Comparison of ENCODE assay signal across 11 cellular contexts in the genomic region with DNA sequence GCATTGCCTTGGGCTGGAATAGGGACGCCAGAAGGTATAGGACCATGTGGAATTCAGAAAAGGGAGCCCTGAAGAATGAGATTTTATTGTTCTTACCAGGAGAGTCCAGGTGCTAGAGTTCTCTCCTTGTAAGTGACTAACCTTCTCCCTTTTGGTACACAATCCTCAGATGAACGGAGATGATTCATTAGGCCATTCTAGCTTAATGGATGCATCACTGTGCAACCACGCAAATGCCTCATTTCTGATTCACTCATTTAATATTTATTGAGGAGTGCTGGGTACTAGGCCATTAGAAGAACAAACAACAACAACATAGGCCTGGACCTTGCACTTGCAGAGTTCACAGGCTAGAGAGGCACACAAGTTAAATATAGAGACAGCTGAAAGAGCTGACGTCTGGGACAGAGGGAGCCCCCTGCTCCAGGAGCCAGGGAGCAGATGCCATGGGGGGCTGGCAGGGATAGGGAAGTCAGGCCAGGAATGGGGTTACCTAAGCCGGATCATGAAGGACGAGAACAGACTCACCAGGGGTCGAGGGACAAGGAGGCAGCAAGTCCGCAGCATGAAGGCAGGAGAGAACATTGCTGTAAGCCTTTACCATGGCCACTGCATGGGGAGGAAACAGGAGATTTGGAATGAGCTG.
DNase-seq lines count a peak whose midpoint lies in the region; ATAC-seq and TF ChIP-seq lines count a peak whose summit lies in the region.
"Had no signal": no experiment of that assay in that cellular context is flagged by ENCODE, and none has a peak within 500 bp of the region (broad histone marks: within the 10 kb centered on the region; RNA-seq: fewer than 3 reads in every experiment).

No MANE protein-coding gene starts in this region.

- H2BK15ac ChIP-seq in IMR-90 (ENCODE audit: low read depth, low read length): peak overlapping the region; percentile 62; the same call in 2 of the 3 replicates

- no peaks in the 10 kb centered on the region for H3K27me3 ChIP-seq in IMR-90 (ENCODE audit: control insufficient read depth, insufficient read depth, low read length)
- no peaks in the 10 kb centered on the region for H3K27me3 ChIP-seq in HAP-1 (ENCODE audit: low read depth)

- WGBS in IMR-90 (ENCODE audit: extremely low coverage in 2 of 2, insufficient read length in 1 of 2), 2 experiments: 76% methylated on average over 5 of the region's 8 CpGs; no CpG with 5 or more reads in 1 of the 2 experiments

- peak overlapping the region; percentile 84 for H3K4ac ChIP-seq in IMR-90 (ENCODE audit: low read depth, low read length)

- dilution Hi-C loops in IMR-90 (cut with HindIII; ENCODE audit: low sequenced_read_pairs, unreplicated experiment): no loop called here

- in situ Hi-C loops in IMR-90 (cut with MboI; ENCODE audit: low sequenced_read_pairs): loop anchor here (25.0 kb wide), 1 partner anchor 1223 kb away; no protein-coding TSS in a partner anchor
- in situ Hi-C loops in HAP-1 (cut with MboI; ENCODE audit: low sequenced_read_pairs): no loop called here

- POLR2A ChIA-PET in IMR-90 (lab: Charles Lee; ENCODE audit: unreplicated experiment): no interaction called here

- H2BK5ac ChIP-seq in IMR-90 (ENCODE audit: low read depth, low read length, poor library complexity, severe bottlenecking): peak overlapping the region; percentile 75

- no peaks in the 10 kb centered on the region for H3K27me3 Mint-ChIP-seq in activated T-cell treated with anti-CD3 and anti-CD28 coated beads, Interleukin-2, amount 50 U/mL, for 24 hours

- peak; percentile 89 for ATAC-seq in IMR-90 (ENCODE audit: low read depth)

- H3K9ac ChIP-seq in IMR-90 (ENCODE audit: low read depth, low read length): no peak overlapping the region

- peak overlapping the region; percentile 18; the same call in 1 of the 2 replicates for H3K4me2 ChIP-seq in IMR-90 (ENCODE audit: low read depth, low read length)

- H3K27ac ChIP-seq in IMR-90 (ENCODE audit: insufficient read depth, low read length): peak overlapping the region; percentile 77

- H3K4me3 ChIP-seq in IMR-90 (ENCODE audit: insufficient read depth, low read depth, low read length) (no peak overlapping the region), HAP-1 (no peak overlapping the region)

- no peaks in the 10 kb centered on the region for H3K9me3 ChIP-seq in IMR-90 (ENCODE audit: control insufficient read depth, insufficient read depth, low read length)
- no peaks in the 10 kb centered on the region for H3K9me3 ChIP-seq in HAP-1

- H3K36me3 ChIP-seq in IMR-90 (ENCODE audit: control insufficient read depth, insufficient read depth, low read length) (peaks cover 23% of the 10 kb centered on the region), HAP-1 (replicated peaks) (peaks cover 4% of the 10 kb centered on the region; the same call in 1 of the 2 replicates)

- no peak overlapping the region for H3K27ac Mint-ChIP-seq in activated T-cell treated with anti-CD3 and anti-CD28 coated beads, Interleukin-2, amount 50 U/mL, for 24 hours
- H3K27ac Mint-ChIP-seq: activated naive CD4-positive, alpha-beta T cell treated with anti-CD3 and anti-CD28 coated beads for 36 hours; T-helper 2 cell treated with Interferon-gamma antibody and Interleukin-4, amounts not matched to agents 5 μg/mL and 100 μg/mL, for 36 hours had no signal

- no peak for TF ChIP-seq POLR2A in IMR-90 (IDR thresholded peaks at IDR 0.05; ENCODE audit: low read depth, low read length)

- H4K5ac ChIP-seq in IMR-90 (ENCODE audit: low read depth, low read length): peak overlapping the region; percentile 65

- no peaks in the 10 kb centered on the region for H3K9me3 Mint-ChIP-seq in activated T-cell treated with anti-CD3 and anti-CD28 coated beads, Interleukin-2, amount 50 U/mL, for 24 hours
- H3K9me3 Mint-ChIP-seq: activated naive CD4-positive, alpha-beta T cell treated with anti-CD3 and anti-CD28 coated beads for 36 hours; T-helper 2 cell treated with Interferon-gamma antibody and Interleukin-4, amounts not matched to agents 5 μg/mL and 100 μg/mL, for 36 hours had no signal

- peaks cover 26 to 56% of the 10 kb centered on the region in 2 experiments for H3K79me1 ChIP-seq in IMR-90 (ENCODE audit: low read depth in 1 of 2, low read length in 2 of 2)

- CTCF ChIA-PET in IMR-90 (lab: Yijun Ruan, JAX): no interaction called here

- H4K91ac ChIP-seq in IMR-90 (ENCODE audit: insufficient read depth, low read depth, low read length): peak overlapping the region; percentile 53

- peak overlapping the region; percentile 62 for H2BK120ac ChIP-seq in IMR-90 (ENCODE audit: low read depth, low read length)

- H3K4me1 ChIP-seq in IMR-90 (ENCODE audit: control insufficient read depth, insufficient read depth, low read length) (peaks cover 11% of the 10 kb centered on the region), HAP-1 (peaks cover 15% of the 10 kb centered on the region)

- H2AK9ac ChIP-seq in IMR-90 (replicated peaks; ENCODE audit: low read depth, low read length, poor library complexity): no peak overlapping the region

- BruUV-seq in IMR-90 (replicated peaks; lab: Mats Ljungman, UMichigan): no TSS peak

- H3K56ac ChIP-seq in IMR-90 (ENCODE audit: extremely low read depth, insufficient read depth, low read length): peak overlapping the region; percentile 22; the same call in 1 of the 2 replicates

- H3K4me3 Mint-ChIP-seq in activated T-cell treated with anti-CD3 and anti-CD28 coated beads, Interleukin-2, amount 50 U/mL, for 24 hours: no peak overlapping the region
- H3K4me3 Mint-ChIP-seq: activated naive CD4-positive, alpha-beta T cell treated with anti-CD3 and anti-CD28 coated beads for 36 hours; T-helper 2 cell treated with Interferon-gamma antibody and Interleukin-4, amounts not matched to agents 5 μg/mL and 100 μg/mL, for 36 hours had no signal

- peaks cover 79% of the 10 kb centered on the region for H3K36me3 Mint-ChIP-seq in activated T-cell treated with anti-CD3 and anti-CD28 coated beads, Interleukin-2, amount 50 U/mL, for 24 hours (ENCODE audit: low read depth)

- peak overlapping the region; percentile 86 for H2BK20ac ChIP-seq in IMR-90 (ENCODE audit: low read depth, low read length)

- no peaks in the 10 kb centered on the region for H3K4me1 Mint-ChIP-seq in activated T-cell treated with anti-CD3 and anti-CD28 coated beads, Interleukin-2, amount 50 U/mL, for 24 hours (ENCODE audit: low read depth)

- peak overlapping the region; percentile 79 for H3K18ac ChIP-seq in IMR-90 (ENCODE audit: low read depth, low read length)

- 0 out of 2 replicates have a peak, but pooled peaks cover 7% of the 10 kb centered on the region for H4K20me1 ChIP-seq in IMR-90 (ENCODE audit: insufficient read depth, low read length)

- TF ChIP-seq CTCF in IMR-90 (conservative IDR thresholded peaks at IDR 0.05; ENCODE audit: low read depth, low read length): no peak

- no peak for TF ChIP-seq RAD21 in IMR-90 (IDR thresholded peaks at IDR 0.05; ENCODE audit: low read length)

- DNase-seq in AG08395 (ENCODE audit: low spot score) (peak; percentile 79), IMR-90 (peak; percentile 96), dedifferentiated amniotic fluid mesenchymal stem cell (ENCODE audit: extremely low spot score) (peak; percentile 55), mesenteric fat pad (ENCODE audit: low spot score) (peak; percentile 72), nucleus accumbens (lab: John Stamatoyannopoulos, UW) (no peak), NCI-H128 (lab: John Stamatoyannopoulos, UW; ENCODE audit: unreplicated experiment) (no peak), HAP-1 (ENCODE audit: low spot score in 2 of 2) (no peak)
- DNase-seq in activated T-cell treated with anti-CD3 and anti-CD28 coated beads, Interleukin-2, amount 50 U/mL, for 24 hours: no peak
- DNase-seq: activated naive CD4-positive, alpha-beta T cell treated with anti-CD3 and anti-CD28 coated beads for 36 hours; NCI-H1436 treated with DMSO at 0.1 percent for 48 hours had no signal

- H2AFZ ChIP-seq in IMR-90 (replicated peaks; ENCODE audit: low read length, poor library complexity): no peak overlapping the region

- peak overlapping the region; percentile 97 for H2AK5ac ChIP-seq in IMR-90 (ENCODE audit: low read depth, low read length)

- H4K8ac ChIP-seq in IMR-90 (ENCODE audit: low read depth in 2 of 2, low read length in 2 of 2): peak overlapping the region; percentile 63 to 64

- H3K14ac ChIP-seq in IMR-90 (replicated peaks; ENCODE audit: low read depth, low read length): peak overlapping the region; percentile 63

- intact Hi-C loops in IMR-90 (cut with micrococcal nuclease): loop anchor here (10.0 kb wide), 1 partner anchor 165 kb away; no protein-coding TSS in a partner anchor

- peaks cover 24% of the 10 kb centered on the region for H3K9me1 ChIP-seq in IMR-90 (ENCODE audit: insufficient read depth, low read length)

- peak overlapping the region; percentile 32 for H3K23ac ChIP-seq in IMR-90 (ENCODE audit: low read depth, low read length)

TF ChIP-seq in IMR-90, 13 proteins besides CTCF, POLR2A, EP300 and RAD21 (continues in another document):
- TF ChIP-seq FOS (IDR thresholded peaks at IDR 0.05; ENCODE audit: low read depth, low read length): peak; percentile 92
- peak; percentile 33 for TF ChIP-seq RCOR1 (IDR thresholded peaks at IDR 0.05; ENCODE audit: insufficient replicate concordance, low read length)
- TF ChIP-seq USF2 (IDR thresholded peaks at IDR 0.05; ENCODE audit: low read depth, low read length): no peak
- no peak for TF ChIP-seq CHD1 (IDR thresholded peaks at IDR 0.05; ENCODE audit: low read depth, low read length)
- TF ChIP-seq ELK1 (IDR thresholded peaks at IDR 0.05; ENCODE audit: borderline replicate concordance, low read depth, low read length): no peak
- TF ChIP-seq NFE2L2 (IDR thresholded peaks at IDR 0.05; ENCODE audit: low read depth, low read length): no peak
- TF ChIP-seq BHLHE40 (IDR thresholded peaks at IDR 0.05; ENCODE audit: low read depth, low read length): peak; percentile 44; the same call in 1 of the 2 replicates
- no peak for TF ChIP-seq MAZ (IDR thresholded peaks at IDR 0.05; ENCODE audit: borderline replicate concordance, low read depth, low read length)

Comparison
In these comparisons a context has a peak if more than half of its experiments do, and no peak if none do; other contexts are left out.
1. DNase-seq: peak in AG08395 (single experiment), IMR-90 (single experiment), dedifferentiated amniotic fluid mesenchymal stem cell (single experiment) and mesenteric fat pad (single experiment); none in nucleus accumbens (0 of 56), NCI-H128 (single experiment), HAP-1 (0 of 2) and activated T-cell treated with anti-CD3 and anti-CD28 coated beads, Interleukin-2, amount 50 U/mL, for 24 hours (single experiment).